1 cellular context compared by ENCODE assay signal in genomic region chr16:77273815-77274214, GRCh38.
A peak's percentile ranks its signal among the peaks of the same experiment; 100 is the strongest.
TF ChIP-seq lines count a peak whose summit lies in the region.

No MANE protein-coding gene starts in this region.

TF ChIP-seq in HEK293, 187 proteins besides CTCF, POLR2A, EP300 and RAD21 (continued from another document):
- TF ChIP-seq PRDM10 (tag by site-specific recombination; IDR thresholded peaks at IDR 0.05) (peak; percentile 54; the same call in 1 of the 2 replicates), ZNF335 (tag by site-specific recombination; conservative IDR thresholded peaks at IDR 0.05) (peak; percentile 31), MZF1 (tag by site-specific recombination; IDR thresholded peaks at IDR 0.05; ENCODE audit: borderline replicate concordance) (peak; percentile 77; the same call in 1 of the 2 replicates), ZEB2 (tag by site-specific recombination; IDR thresholded peaks at IDR 0.05) (no peak), ZBTB49 (tag by site-specific recombination; IDR thresholded peaks at IDR 0.05; ENCODE audit: low read depth) (no peak), ZNF518A (tag by site-specific recombination; conservative IDR thresholded peaks at IDR 0.05; ENCODE audit: low read depth) (peak; percentile 55; the same call in 1 of the 2 replicates), ZBTB44 (tag by site-specific recombination; IDR thresholded peaks at IDR 0.05) (peak; percentile 99)
